1 cellular context compared by ENCODE assay signal in the genomic region with DNA sequence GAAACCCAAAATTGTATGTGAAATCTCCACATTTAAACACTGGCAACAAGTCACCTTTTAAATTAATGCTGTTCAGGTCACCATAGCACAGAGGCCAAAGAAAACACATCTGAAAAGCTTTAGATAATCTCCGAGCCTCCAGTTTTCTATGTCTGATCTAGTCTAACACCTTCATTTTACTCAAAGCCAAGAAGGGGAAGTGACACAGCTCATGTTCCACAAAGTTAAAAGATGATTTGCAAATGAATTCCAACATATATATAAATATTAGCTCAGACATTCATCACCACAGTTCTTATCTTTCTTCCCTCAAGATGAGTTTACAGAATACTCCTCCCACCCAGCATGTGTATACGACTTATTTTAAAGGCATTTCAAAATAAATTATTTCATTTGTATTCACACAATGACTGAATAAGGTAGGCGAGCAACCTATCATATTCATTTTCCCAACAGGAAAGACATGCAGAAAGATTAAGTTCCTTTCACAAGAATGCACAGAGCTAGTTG.
TF ChIP-seq lines count a peak whose summit lies in the region.

No MANE protein-coding gene starts in this region.

TF ChIP-seq in GM23338, 12 proteins besides CTCF, POLR2A, EP300 and RAD21 (continued from another document):
- no peak for TF ChIP-seq ZNF462 (CRISPR knock-in tag; IDR thresholded peaks at IDR 0.05)
- no peak for TF ChIP-seq REST (IDR thresholded peaks at IDR 0.05; ENCODE audit: unreplicated experiment)
- TF ChIP-seq ZNF331 (CRISPR knock-in tag; IDR thresholded peaks at IDR 0.05; ENCODE audit: low read depth), result no peak
- TF ChIP-seq EZH2 (IDR thresholded peaks at IDR 0.05; ENCODE audit: low read depth, unreplicated experiment), result no peak
- no peak for TF ChIP-seq NANOG (IDR thresholded peaks at IDR 0.05; ENCODE audit: borderline replicate concordance)
- no peak for TF ChIP-seq CREB1 (CRISPR knock-in tag; IDR thresholded peaks at IDR 0.05; ENCODE audit: low read depth)
- no peak for TF ChIP-seq ZNF114 (CRISPR knock-in tag; IDR thresholded peaks at IDR 0.05)
- TF ChIP-seq, protein P1, sequence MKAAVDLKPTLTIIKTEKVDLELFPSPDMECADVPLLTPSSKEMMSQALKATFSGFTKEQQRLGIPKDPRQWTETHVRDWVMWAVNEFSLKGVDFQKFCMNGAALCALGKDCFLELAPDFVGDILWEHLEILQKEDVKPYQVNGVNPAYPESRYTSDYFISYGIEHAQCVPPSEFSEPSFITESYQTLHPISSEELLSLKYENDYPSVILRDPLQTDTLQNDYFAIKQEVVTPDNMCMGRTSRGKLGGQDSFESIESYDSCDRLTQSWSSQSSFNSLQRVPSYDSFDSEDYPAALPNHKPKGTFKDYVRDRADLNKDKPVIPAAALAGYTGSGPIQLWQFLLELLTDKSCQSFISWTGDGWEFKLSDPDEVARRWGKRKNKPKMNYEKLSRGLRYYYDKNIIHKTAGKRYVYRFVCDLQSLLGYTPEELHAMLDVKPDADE (IDR thresholded peaks at IDR 0.05), result no peak
